Comparison of ENCODE assay signal across 25 cellular contexts in the genomic region with DNA sequence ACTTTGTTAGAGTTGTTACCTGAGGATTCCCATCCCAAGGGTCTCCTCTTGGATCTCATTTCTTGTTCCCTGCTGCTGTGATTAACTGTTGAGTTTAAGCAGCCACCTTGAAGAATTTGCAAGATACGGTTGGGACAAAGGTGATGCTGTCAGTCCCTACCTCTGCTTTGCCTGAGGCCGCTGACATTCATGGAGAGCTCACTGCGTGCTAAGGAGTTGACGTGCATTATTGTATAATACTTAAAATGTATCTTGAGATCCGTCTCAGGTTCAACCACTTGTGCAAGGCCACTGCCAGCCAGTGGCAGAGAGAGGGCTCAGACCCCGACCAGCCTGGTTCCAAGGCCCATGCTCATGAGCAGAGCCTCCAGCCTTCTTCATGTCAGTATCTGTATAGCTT. TPM values are rescaled to one million over a fixed set of nuclear protein-coding genes. Genes with fewer than 3 reads are reported as not detected.
"Had no signal": no experiment of that assay in that cellular context is flagged by ENCODE, and none has a peak within 500 bp of the region (broad histone marks: within the 10 kb centered on the region; RNA-seq: fewer than 3 reads in every experiment).

No MANE protein-coding gene starts in this region.

- H3K9me3 ChIP-seq: body of pancreas had no signal

- DNase-seq: activated CD4-positive, alpha-beta T cell treated with anti-CD3 and anti-CD28 coated beads for 36 hours; activated CD4-positive, alpha-beta T cell treated with anti-CD3 and anti-CD28 coated beads, Interleukin-2, amount 50 U/mL, for 4 hours; activated CD8-positive, alpha-beta memory T cell treated with anti-CD3 and anti-CD28 coated beads, Interleukin-2, amount 50 U/mL, for 48 hours; activated CD8-positive, alpha-beta T cell treated with anti-CD3 and anti-CD28 coated beads, Interleukin-2, amount 10 ng/mL, durations not matched to agents 7 days and 5 days; activated effector memory CD4-positive, alpha-beta T cell treated with Interleukin-2 at 50 U/mL for 16 hours; activated naive CD4-positive, alpha-beta T cell; activated T-cell treated with anti-CD3 and anti-CD28 coated beads, Interleukin-2, amount 50 U/mL, for 1 hour; aorta; body of pancreas; KG1; NCI-H1092; NCI-H1417; NCI-H1930; NCI-H2107; NCI-H2171 treated with DMSO at 0.1 percent for 48 hours; NCI-H226; NCI-H526; NCI-H82; T-cell; T-helper 2 cell; T1000 had no signal

- H3K4me1 ChIP-seq: body of pancreas had no signal

- H3K4me3 ChIP-seq: body of pancreas, SK-N-MC had no signal

- H3K27ac ChIP-seq: SK-N-MC had no signal

- H3K27me3 ChIP-seq: body of pancreas had no signal

- H3K4me3 Mint-ChIP-seq: activated CD4-positive, alpha-beta T cell treated with anti-CD3 and anti-CD28 coated beads for 36 hours; activated CD8-positive, alpha-beta T cell treated with anti-CD3 and anti-CD28 coated beads, Interleukin-2, amount 10 ng/mL, durations not matched to agents 7 days and 5 days; activated naive CD4-positive, alpha-beta T cell treated with anti-CD3 and anti-CD28 coated beads, Interleukin-2, amount 50 U/mL, for 24 hours; central memory CD8-positive, alpha-beta T cell; T-cell had no signal

- H3K27me3 Mint-ChIP-seq: activated CD4-positive, alpha-beta T cell treated with anti-CD3 and anti-CD28 coated beads for 36 hours; activated naive CD4-positive, alpha-beta T cell treated with anti-CD3 and anti-CD28 coated beads, Interleukin-2, amount 50 U/mL, for 24 hours; central memory CD8-positive, alpha-beta T cell; T-cell had no signal

- H3K27ac Mint-ChIP-seq: activated CD4-positive, alpha-beta T cell treated with anti-CD3 and anti-CD28 coated beads for 36 hours; activated CD8-positive, alpha-beta T cell treated with anti-CD3 and anti-CD28 coated beads, Interleukin-2, amount 10 ng/mL, durations not matched to agents 7 days and 5 days; activated naive CD4-positive, alpha-beta T cell treated with anti-CD3 and anti-CD28 coated beads, Interleukin-2, amount 50 U/mL, for 24 hours had no signal

- H3K9me3 Mint-ChIP-seq: activated naive CD4-positive, alpha-beta T cell treated with anti-CD3 and anti-CD28 coated beads, Interleukin-2, amount 50 U/mL, for 24 hours; central memory CD8-positive, alpha-beta T cell; T-cell had no signal

- ATAC-seq: activated CD4-positive, alpha-beta T cell treated with anti-CD3 and anti-CD28 coated beads for 36 hours; activated CD8-positive, alpha-beta T cell treated with anti-CD3 and anti-CD28 coated beads, Interleukin-2, amount 10 ng/mL, durations not matched to agents 7 days and 5 days; body of pancreas; T-cell had no signal

RNA-seq across cellular contexts. Expression of a gene that starts 35.9 kb away (rescaled TPM):
- total RNA-seq: OCI-LY7 had no signal
